Comparison of ENCODE assay signal across 1 cellular context in genomic region chr20:5973172-5973571, GRCh38.
A peak's percentile ranks its signal among the peaks of the same experiment; 100 is the strongest.
TF ChIP-seq lines count a peak whose summit lies in the region.

No MANE protein-coding gene starts in this region.

TF ChIP-seq in A549, 52 proteins besides CTCF, POLR2A, EP300 and RAD21 (continued from another document):
- TF ChIP-seq FOSL2 (IDR thresholded peaks at IDR 0.05) (peak; percentile 82), FOSL2 (CRISPR knock-in tag; IDR thresholded peaks at IDR 0.05) (peak; percentile 93), FOSB (CRISPR knock-in tag; IDR thresholded peaks at IDR 0.05) (no peak), HOXB13 (CRISPR knock-in tag; IDR thresholded peaks at IDR 0.05; ENCODE audit: low read depth) (peak; percentile 42; the same call in 1 of the 2 replicates), KDM5A (IDR thresholded peaks at IDR 0.05) (no peak), RCOR1 (IDR thresholded peaks at IDR 0.05; ENCODE audit: low read depth, low read length) (no peak), ZSCAN20 (CRISPR knock-in tag; IDR thresholded peaks at IDR 0.05) (no peak)
- TF ChIP-seq, protein P1, sequence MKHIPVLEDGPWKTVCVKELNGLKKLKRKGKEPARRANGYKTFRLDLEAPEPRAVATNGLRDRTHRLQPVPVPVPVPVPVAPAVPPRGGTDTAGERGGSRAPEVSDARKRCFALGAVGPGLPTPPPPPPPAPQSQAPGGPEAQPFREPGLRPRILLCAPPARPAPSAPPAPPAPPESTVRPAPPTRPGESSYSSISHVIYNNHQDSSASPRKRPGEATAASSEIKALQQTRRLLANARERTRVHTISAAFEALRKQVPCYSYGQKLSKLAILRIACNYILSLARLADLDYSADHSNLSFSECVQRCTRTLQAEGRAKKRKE (CRISPR knock-in tag; IDR thresholded peaks at IDR 0.05; ENCODE audit: low read depth): no peak
- TF ChIP-seq, protein P2, sequence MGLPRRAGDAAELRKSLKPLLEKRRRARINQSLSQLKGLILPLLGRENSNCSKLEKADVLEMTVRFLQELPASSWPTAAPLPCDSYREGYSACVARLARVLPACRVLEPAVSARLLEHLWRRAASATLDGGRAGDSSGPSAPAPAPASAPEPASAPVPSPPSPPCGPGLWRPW (IDR thresholded peaks at IDR 0.05): peak; percentile 94
- TF ChIP-seq, protein P3, sequence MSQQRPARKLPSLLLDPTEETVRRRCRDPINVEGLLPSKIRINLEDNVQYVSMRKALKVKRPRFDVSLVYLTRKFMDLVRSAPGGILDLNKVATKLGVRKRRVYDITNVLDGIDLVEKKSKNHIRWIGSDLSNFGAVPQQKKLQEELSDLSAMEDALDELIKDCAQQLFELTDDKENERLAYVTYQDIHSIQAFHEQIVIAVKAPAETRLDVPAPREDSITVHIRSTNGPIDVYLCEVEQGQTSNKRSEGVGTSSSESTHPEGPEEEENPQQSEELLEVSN (IDR thresholded peaks at IDR 0.05; ENCODE audit: borderline replicate concordance, low read depth): no peak
- TF ChIP-seq, protein P4, sequence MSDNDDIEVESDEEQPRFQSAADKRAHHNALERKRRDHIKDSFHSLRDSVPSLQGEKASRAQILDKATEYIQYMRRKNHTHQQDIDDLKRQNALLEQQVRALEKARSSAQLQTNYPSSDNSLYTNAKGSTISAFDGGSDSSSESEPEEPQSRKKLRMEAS (IDR thresholded peaks at IDR 0.05): peak; percentile 62; the same call in 1 of the 2 replicates
